ENCODE assay signal across 12 cellular contexts in the genomic region with DNA sequence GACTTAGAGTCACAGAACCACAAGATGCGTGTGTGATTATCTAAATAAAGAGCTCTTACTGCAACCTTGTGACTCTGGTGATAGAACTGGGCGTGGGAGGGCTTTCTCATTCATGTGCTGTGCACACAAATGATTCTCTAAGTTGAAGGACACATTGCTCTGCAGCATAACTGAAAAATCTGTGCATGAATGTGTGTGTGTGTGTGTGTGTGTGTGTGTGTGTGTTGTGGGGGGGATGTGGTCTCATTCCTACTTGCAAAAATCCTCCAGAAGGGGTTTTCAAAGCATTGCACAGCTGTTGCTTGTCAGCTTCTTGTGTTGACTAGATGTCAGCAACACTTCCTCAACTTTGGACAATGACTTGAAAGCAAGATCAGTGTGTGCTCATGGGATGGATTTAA. TPM values are rescaled to one million over a fixed set of nuclear protein-coding genes. Genes with fewer than 3 reads are reported as not detected.
A peak's percentile ranks its signal among the peaks of the same experiment; 100 is the strongest.
DNase-seq lines count a peak whose midpoint lies in the region; ATAC-seq, FAIRE-seq and TF ChIP-seq lines count a peak whose summit lies in the region.
"Had no signal": no experiment of that assay in that cellular context is flagged by ENCODE, and none has a peak within 500 bp of the region (broad histone marks: within the 10 kb centered on the region; RNA-seq: fewer than 3 reads in every experiment).

No MANE protein-coding gene starts in this region.

- no peaks in the 10 kb centered on the region for H3K27me3 Mint-ChIP-seq in nephron (ENCODE audit: low read depth)
- H3K27me3 Mint-ChIP-seq in WTC11 (ENCODE audit: low read depth): no peaks in the 10 kb centered on the region
- H3K27me3 Mint-ChIP-seq: dendritic cell treated with granulocyte-macrophage colony-stimulating factor and Interleukin-4, amounts not matched to agents 40 ng/mL and 50 ng/mL, for 4 days; stimulated activated naive CD8-positive, alpha-beta T cell treated with anti-CD3 and anti-CD28 coated beads, Interleukin-15, Interleukin-2, amounts not matched to agents 100 ng/mL and 50 ng/mL, for 24 hours had no signal

- H3K9me3 ChIP-seq in mammary epithelial cell (replicated peaks; ENCODE audit: insufficient read depth, low read length) (no peaks in the 10 kb centered on the region), lower lobe of right lung (no peaks in the 10 kb centered on the region)
- H3K9me3 ChIP-seq: MG63 had no signal

- H2AFZ ChIP-seq in mammary epithelial cell (ENCODE audit: low read depth, low read length): no peak overlapping the region
- H2AFZ ChIP-seq: PC-9 had no signal

- no TSS peak for BruUV-seq in mammary epithelial cell (replicated peaks; lab: Mats Ljungman, UMichigan)

- no peak overlapping the region for H3K27ac ChIP-seq in mammary epithelial cell (ENCODE audit: insufficient read depth, low read depth, low read length)
- no peak overlapping the region for H3K27ac ChIP-seq in lower lobe of right lung
- H3K27ac ChIP-seq: PC-9 had no signal

- H3K4me1 ChIP-seq in mammary epithelial cell (ENCODE audit: insufficient read depth, low read length) (peaks cover 25% of the 10 kb centered on the region), lower lobe of right lung (peaks cover 56% of the 10 kb centered on the region)

- H3K4me3 ChIP-seq in mammary epithelial cell (replicated peaks in 1 of 3; ENCODE audit: insufficient read depth in 1 of 3, low read depth in 2 of 3, low read length in 3 of 3) (no peak overlapping the region), lower lobe of right lung (no peak overlapping the region)
- H3K4me3 ChIP-seq: MG63, PC-9 had no signal

- peak; percentile 35 for ATAC-seq in HG03432 (IDR thresholded peaks at IDR 0.05; ENCODE audit: unreplicated experiment)
- no peak for ATAC-seq in GM21786 (IDR thresholded peaks at IDR 0.05; ENCODE audit: unreplicated experiment)
- ATAC-seq in WTC11: no peak
- no peak for ATAC-seq in lower lobe of right lung

- 100% methylated on average over 2 of the region's 2 CpGs for WGBS in mammary epithelial cell (ENCODE audit: low coverage, missing lambda C conversion rate)

- POLR2A ChIA-PET in WTC11 (lab: Charles Lee): interaction anchor here (0.6 kb wide), 1 partner anchor 146 kb away, joined by 3 read pairs; no protein-coding TSS in a partner anchor

- H3K36me3 ChIP-seq in mammary epithelial cell (ENCODE audit: insufficient read depth, low read length) (peaks cover 2% of the 10 kb centered on the region), lower lobe of right lung (no peaks in the 10 kb centered on the region)
- H3K36me3 ChIP-seq: MG63 had no signal

- no peak for TF ChIP-seq CTCF in mammary epithelial cell (conservative IDR thresholded peaks at IDR 0.05 in 1 of 2, IDR thresholded peaks at IDR 0.05 in 1 of 2; ENCODE audit: extremely low read depth in 1 of 2, insufficient read depth in 1 of 2, low read depth in 1 of 2, low read length in 2 of 2)
- TF ChIP-seq CTCF in nephron (IDR thresholded peaks at IDR 0.05; ENCODE audit: unreplicated experiment in 3 of 3): no peak
- no peak for TF ChIP-seq CTCF in WTC11 (IDR thresholded peaks at IDR 0.05)
- no peak for TF ChIP-seq CTCF in lower lobe of right lung (IDR thresholded peaks at IDR 0.05)

- peak overlapping the region; percentile 65 for H3K4me2 ChIP-seq in mammary epithelial cell (ENCODE audit: insufficient read depth, low read depth, low read length)
- H3K4me2 ChIP-seq: PC-9 had no signal

- dilution Hi-C loops in mammary epithelial cell (cut with HindIII; ENCODE audit: low sequenced_read_pairs): no loop called here

- H3K27me3 ChIP-seq in mammary epithelial cell (ENCODE audit: insufficient read depth, low read length): no peaks in the 10 kb centered on the region
- H3K27me3 ChIP-seq in lower lobe of right lung (ENCODE audit: low read depth): no peaks in the 10 kb centered on the region
- H3K27me3 ChIP-seq: MG63 had no signal

- H3K4me3 Mint-ChIP-seq in nephron (peak overlapping the region in 1 of 3 experiments; percentile 18), WTC11 (no peak overlapping the region)
- H3K4me3 Mint-ChIP-seq: dendritic cell treated with granulocyte-macrophage colony-stimulating factor and Interleukin-4, amounts not matched to agents 40 ng/mL and 50 ng/mL, for 4 days; stimulated activated naive CD8-positive, alpha-beta T cell treated with anti-CD3 and anti-CD28 coated beads, Interleukin-15, Interleukin-2, amounts not matched to agents 100 ng/mL and 50 ng/mL, for 24 hours had no signal

- peaks cover 97% of the 10 kb centered on the region for H3K79me2 ChIP-seq in mammary epithelial cell (ENCODE audit: insufficient read depth, low read length)

- H4K20me1 ChIP-seq in mammary epithelial cell (ENCODE audit: insufficient read depth, low read length): no peaks in the 10 kb centered on the region

- peak; percentile 81 for FAIRE-seq in GM18507 (lab: Jason Lieb, UNC)

- peaks cover 87% of the 10 kb centered on the region for H3K4me1 Mint-ChIP-seq in nephron
- H3K4me1 Mint-ChIP-seq in WTC11: peaks cover 39% of the 10 kb centered on the region

- in situ Hi-C loops in mammary epithelial cell (cut with MboI; ENCODE audit: low sequenced_read_pairs in 2 of 2): no loop called here

- no peak overlapping the region for H3K9ac ChIP-seq in mammary epithelial cell (ENCODE audit: insufficient read depth, low read length)

- CTCF ChIA-PET in mammary epithelial cell (lab: Charles Lee; ENCODE audit: low non-redundant PET) (no interaction called here), WTC11 (lab: Charles Lee) (interaction anchor here (0.6 kb wide), 1 partner anchor 51 kb away, joined by 5 read pairs; no protein-coding TSS in a partner anchor)

- intact Hi-C loops in mammary epithelial cell (cut with micrococcal nuclease) (no loop called here), lower lobe of right lung (cut with DNase I) (no loop called here)

- H3K9me3 Mint-ChIP-seq in nephron (no peaks in the 10 kb centered on the region), WTC11 (no peaks in the 10 kb centered on the region)
- H3K9me3 Mint-ChIP-seq: dendritic cell treated with granulocyte-macrophage colony-stimulating factor and Interleukin-4, amounts not matched to agents 40 ng/mL and 50 ng/mL, for 4 days; stimulated activated naive CD8-positive, alpha-beta T cell treated with anti-CD3 and anti-CD28 coated beads, Interleukin-15, Interleukin-2, amounts not matched to agents 100 ng/mL and 50 ng/mL, for 24 hours had no signal

- H3K27ac Mint-ChIP-seq in nephron: peak overlapping the region; percentile 85 to 87 (median 85)
- no peak overlapping the region for H3K27ac Mint-ChIP-seq in WTC11
- H3K27ac Mint-ChIP-seq: dendritic cell treated with granulocyte-macrophage colony-stimulating factor and Interleukin-4, amounts not matched to agents 40 ng/mL and 50 ng/mL, for 4 days; stimulated activated naive CD8-positive, alpha-beta T cell treated with anti-CD3 and anti-CD28 coated beads, Interleukin-15, Interleukin-2, amounts not matched to agents 100 ng/mL and 50 ng/mL, for 24 hours had no signal

- H3K36me3 Mint-ChIP-seq in nephron (ENCODE audit: low read depth): no peaks in the 10 kb centered on the region
- H3K36me3 Mint-ChIP-seq in WTC11: no peaks in the 10 kb centered on the region

- no peak for DNase-seq in GM18507 (ENCODE audit: extremely low spot score, insufficient read length, low read depth)
- no peak for DNase-seq in mammary epithelial cell
- no peak for DNase-seq in NCI-H2081 (lab: John Stamatoyannopoulos, UW)
- DNase-seq in WTC11 (ENCODE audit: low spot score): no peak
- DNase-seq in lower lobe of right lung: no peak
- DNase-seq: PC-9 had no signal

TF ChIP-seq in WTC11, 78 proteins besides CTCF, POLR2A, EP300 and RAD21:
- TF ChIP-seq TEAD4 (CRISPR knock-in tag; IDR thresholded peaks at IDR 0.05) (no peak), SP1 (CRISPR knock-in tag; conservative IDR thresholded peaks at IDR 0.05) (no peak), MXD4 (CRISPR knock-in tag; IDR thresholded peaks at IDR 0.05; ENCODE audit: borderline replicate concordance) (no peak), NR3C1 (CRISPR knock-in tag; conservative IDR thresholded peaks at IDR 0.05; ENCODE audit: low read depth) (no peak), TP53 (CRISPR knock-in tag; IDR thresholded peaks at IDR 0.05) (no peak), FOXK1 (CRISPR knock-in tag; IDR thresholded peaks at IDR 0.05) (no peak), EMX1 (CRISPR knock-in tag; IDR thresholded peaks at IDR 0.05) (no peak)
- TF ChIP-seq, protein P1, sequence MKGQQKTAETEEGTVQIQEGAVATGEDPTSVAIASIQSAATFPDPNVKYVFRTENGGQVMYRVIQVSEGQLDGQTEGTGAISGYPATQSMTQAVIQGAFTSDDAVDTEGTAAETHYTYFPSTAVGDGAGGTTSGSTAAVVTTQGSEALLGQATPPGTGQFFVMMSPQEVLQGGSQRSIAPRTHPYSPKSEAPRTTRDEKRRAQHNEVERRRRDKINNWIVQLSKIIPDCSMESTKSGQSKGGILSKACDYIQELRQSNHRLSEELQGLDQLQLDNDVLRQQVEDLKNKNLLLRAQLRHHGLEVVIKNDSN (CRISPR knock-in tag; IDR thresholded peaks at IDR 0.05): no peak

RNA-seq across cellular contexts. Expression of a gene that starts 22.4 kb away (rescaled TPM):
- total RNA-seq in mammary epithelial cell (10 to 100 TPM; 13.2 to 21.2 TPM), WTC11 (2021) (9.2 to 11.8 TPM (median 9.7 TPM) in 3 replicates), lower lobe of right lung (25.9 TPM)
- 10.3 TPM for polyA plus RNA-seq in mammary epithelial cell
- 20.1 TPM for polyA minus RNA-seq in mammary epithelial cell
